ENCODE assay signal across 14 cellular contexts in the genomic region with DNA sequence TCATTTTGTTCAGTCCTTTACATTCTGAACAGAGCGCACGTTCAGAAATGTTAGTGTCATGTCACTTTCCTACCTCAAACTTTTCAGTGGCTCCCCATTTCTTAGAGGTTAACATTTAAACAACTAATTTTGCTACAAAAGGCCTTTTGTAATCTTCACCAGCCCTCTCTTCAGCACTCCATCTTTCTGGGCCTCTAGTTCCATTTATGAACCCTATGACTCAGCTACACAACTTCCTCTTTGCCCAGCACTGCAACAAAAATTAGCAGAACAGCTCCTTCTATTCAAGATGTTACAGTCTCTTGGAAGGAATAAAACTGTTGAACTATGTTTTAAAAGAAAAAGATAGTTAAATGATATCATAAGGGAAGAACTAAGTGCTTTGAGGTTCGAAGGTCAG.
"Had no signal": no experiment of that assay in that cellular context is flagged by ENCODE, and none has a peak within 500 bp of the region (broad histone marks: within the 10 kb centered on the region; RNA-seq: fewer than 3 reads in every experiment).

No MANE protein-coding gene starts in this region.

- H3K4me3 ChIP-seq: ascending aorta, dorsolateral prefrontal cortex, lung, skin epidermis, vagina had no signal

- H3K4me1 ChIP-seq: ascending aorta, vagina had no signal

- ATAC-seq: activated CD8-positive, alpha-beta T cell treated with anti-CD3 and anti-CD28 coated beads, Interleukin-2, amount 10 ng/mL, durations not matched to agents 7 days and 5 days; left cardiac atrium had no signal

- H3K27ac ChIP-seq: ascending aorta, dorsolateral prefrontal cortex, skin epidermis, vagina had no signal

- FAIRE-seq: bronchial epithelial cell had no signal

- H3K27me3 ChIP-seq: ascending aorta, dorsolateral prefrontal cortex, vagina had no signal

- H3K36me3 ChIP-seq: ascending aorta, vagina had no signal

- DNase-seq: activated CD4-positive, alpha-beta T cell treated with anti-CD3 and anti-CD28 coated beads for 4 hours; activated CD8-positive, alpha-beta memory T cell treated with anti-CD3 and anti-CD28 coated beads, Interleukin-2, amount 50 U/mL, for 48 hours; activated CD8-positive, alpha-beta T cell treated with anti-CD3 and anti-CD28 coated beads, Interleukin-2, amount 10 ng/mL, durations not matched to agents 7 days and 5 days; dorsolateral prefrontal cortex; immature natural killer cell; left cardiac atrium; naive B cell; retina; stimulated activated CD4-positive, alpha-beta T cell treated with anti-CD3 and anti-CD28 coated beads, Interleukin-4, amount 100 ng/mL, for 4 hours had no signal

- H3K9me3 ChIP-seq: ascending aorta, vagina had no signal
